8 cellular contexts compared by ENCODE assay signal in genomic region chr9:5976668-5977397, GRCh38. TPM values are rescaled to one million over a fixed set of nuclear protein-coding genes. Genes with fewer than 3 reads are reported as not detected.
DNase-seq lines count a peak whose midpoint lies in the region; ATAC-seq and TF ChIP-seq lines count a peak whose summit lies in the region.

No MANE protein-coding gene starts in this region.

- H3K4me1 ChIP-seq in testis, result no peaks in the 10 kb centered on the region

- intact Hi-C loops in activated naive CD4-positive, alpha-beta T cell treated with anti-CD3 and anti-CD28 coated beads for 36 hours (cut with micrococcal nuclease), result loop anchor here (1.0 to 5.0 kb wide), 2 partner anchors 91 to 180 kb away; no protein-coding TSS in a partner anchor
- intact Hi-C loops in testis (cut with DNase I; ENCODE audit: low total_unique reads), result no loop called here

- no peak for DNase-seq in activated naive CD4-positive, alpha-beta T cell treated with anti-CD3 and anti-CD28 coated beads for 36 hours
- no peak for DNase-seq in activated naive CD4-positive, alpha-beta T cell (lab: John Stamatoyannopoulos, UW)
- DNase-seq in dermis microvascular lymphatic vessel endothelial cell (ENCODE audit: low read depth in 2 of 2) (peak; percentile 8 to 22), testis (no peak)
- no peak for DNase-seq in stimulated activated CD4-positive, alpha-beta T cell treated with anti-CD3 and anti-CD28 coated beads, Interleukin-4, amount 100 ng/mL, for 1 hour

- H3K4me3 ChIP-seq in testis, result no peak overlapping the region

- ATAC-seq in HG03460 (IDR thresholded peaks at IDR 0.05; ENCODE audit: unreplicated experiment), result peak; percentile 92
- no peak for ATAC-seq in stimulated activated memory B cell treated with anti-CD40 and anti-IgM and Interleukin-4, amounts not matched to agents 10 μg/mL and 1 μg/mL and 100 μg/mL, for 72 hours
- no peak for ATAC-seq in HG02623 (IDR thresholded peaks at IDR 0.05; ENCODE audit: unreplicated experiment)

- H3K9me3 Mint-ChIP-seq in activated naive CD4-positive, alpha-beta T cell treated with anti-CD3 and anti-CD28 coated beads for 36 hours, result no peaks in the 10 kb centered on the region
- peaks cover 8% of the 10 kb centered on the region for H3K9me3 Mint-ChIP-seq in stimulated activated memory B cell treated with anti-CD40 and anti-IgM and Interleukin-4, amounts not matched to agents 10 μg/mL and 1 μg/mL and 100 μg/mL, for 72 hours

- H3K27me3 ChIP-seq in testis, result no peaks in the 10 kb centered on the region

- H3K4me1 Mint-ChIP-seq in activated naive CD4-positive, alpha-beta T cell treated with anti-CD3 and anti-CD28 coated beads for 36 hours (ENCODE audit: low read depth), result peaks cover 27% of the 10 kb centered on the region
- H3K4me1 Mint-ChIP-seq in stimulated activated memory B cell treated with anti-CD40 and anti-IgM and Interleukin-4, amounts not matched to agents 10 μg/mL and 1 μg/mL and 100 μg/mL, for 72 hours, result peaks cover 40% of the 10 kb centered on the region

- TF ChIP-seq POLR2A in testis (IDR thresholded peaks at IDR 0.05), result no peak

- no peaks in the 10 kb centered on the region for H3K27me3 Mint-ChIP-seq in activated naive CD4-positive, alpha-beta T cell treated with anti-CD3 and anti-CD28 coated beads for 36 hours (ENCODE audit: low read depth)
- no peaks in the 10 kb centered on the region for H3K27me3 Mint-ChIP-seq in stimulated activated memory B cell treated with anti-CD40 and anti-IgM and Interleukin-4, amounts not matched to agents 10 μg/mL and 1 μg/mL and 100 μg/mL, for 72 hours

- WGBS in testis, 2 donors, result 77 to 95% methylated on average over 2 of the region's 2 CpGs

- H3K27ac Mint-ChIP-seq in activated naive CD4-positive, alpha-beta T cell treated with anti-CD3 and anti-CD28 coated beads for 36 hours, result peak overlapping the region; percentile 19
- peak overlapping the region; percentile 60 for H3K27ac Mint-ChIP-seq in stimulated activated memory B cell treated with anti-CD40 and anti-IgM and Interleukin-4, amounts not matched to agents 10 μg/mL and 1 μg/mL and 100 μg/mL, for 72 hours

- CTCF ChIA-PET in activated naive CD4-positive, alpha-beta T cell treated with anti-CD3 and anti-CD28 coated beads for 36 hours (lab: Charles Lee), result interaction anchor here (0.6 to 3.8 kb wide), 6 partner anchors 10 to 588 kb away, joined by 3 to 22 read pairs (median 4); no protein-coding TSS in a partner anchor

- peaks cover 21% of the 10 kb centered on the region for H3K36me3 Mint-ChIP-seq in activated naive CD4-positive, alpha-beta T cell treated with anti-CD3 and anti-CD28 coated beads for 36 hours (ENCODE audit: low read depth)
- peaks cover 65% of the 10 kb centered on the region for H3K36me3 Mint-ChIP-seq in stimulated activated memory B cell treated with anti-CD40 and anti-IgM and Interleukin-4, amounts not matched to agents 10 μg/mL and 1 μg/mL and 100 μg/mL, for 72 hours

- no peak overlapping the region for H3K4me3 Mint-ChIP-seq in activated naive CD4-positive, alpha-beta T cell treated with anti-CD3 and anti-CD28 coated beads for 36 hours
- H3K4me3 Mint-ChIP-seq in stimulated activated memory B cell treated with anti-CD40 and anti-IgM and Interleukin-4, amounts not matched to agents 10 μg/mL and 1 μg/mL and 100 μg/mL, for 72 hours, result no peak overlapping the region

- H3K36me3 ChIP-seq in testis (ENCODE audit: low read depth, missing control alignments), result no peaks in the 10 kb centered on the region

- no peak overlapping the region for H3K27ac ChIP-seq in testis

- H3K9me3 ChIP-seq in testis, result no peaks in the 10 kb centered on the region

- TF ChIP-seq CTCF in testis (IDR thresholded peaks at IDR 0.05), result no peak

RNA-seq across cellular contexts. Expression of gene RANBP6, which starts 38.6 kb away (rescaled TPM):
- total RNA-seq in activated naive CD4-positive, alpha-beta T cell treated with anti-CD3 and anti-CD28 coated beads for 36 hours, result 10 to 100 TPM; 19.0 to 19.5 TPM
- total RNA-seq in dermis microvascular lymphatic vessel endothelial cell, result 26.2 and 26.4 TPM in 2 replicates
- total RNA-seq in testis, result 10 to 100 TPM; 13.8 to 16.0 TPM
- polyA plus RNA-seq in testis (ENCODE audit: insufficient read depth, low read depth, low replicate concordance), result 6.9 TPM

Comparison
In these comparisons a context has a peak if more than half of its experiments do, and no peak if none do; other contexts are left out.
1. DNase-seq: peak in dermis microvascular lymphatic vessel endothelial cell (2 of 2); none in activated naive CD4-positive, alpha-beta T cell treated with anti-CD3 and anti-CD28 coated beads for 36 hours (single experiment), activated naive CD4-positive, alpha-beta T cell (0 of 4), testis (single experiment) and stimulated activated CD4-positive, alpha-beta T cell treated with anti-CD3 and anti-CD28 coated beads, Interleukin-4, amount 100 ng/mL, for 1 hour (single experiment).